In the genomic region with DNA sequence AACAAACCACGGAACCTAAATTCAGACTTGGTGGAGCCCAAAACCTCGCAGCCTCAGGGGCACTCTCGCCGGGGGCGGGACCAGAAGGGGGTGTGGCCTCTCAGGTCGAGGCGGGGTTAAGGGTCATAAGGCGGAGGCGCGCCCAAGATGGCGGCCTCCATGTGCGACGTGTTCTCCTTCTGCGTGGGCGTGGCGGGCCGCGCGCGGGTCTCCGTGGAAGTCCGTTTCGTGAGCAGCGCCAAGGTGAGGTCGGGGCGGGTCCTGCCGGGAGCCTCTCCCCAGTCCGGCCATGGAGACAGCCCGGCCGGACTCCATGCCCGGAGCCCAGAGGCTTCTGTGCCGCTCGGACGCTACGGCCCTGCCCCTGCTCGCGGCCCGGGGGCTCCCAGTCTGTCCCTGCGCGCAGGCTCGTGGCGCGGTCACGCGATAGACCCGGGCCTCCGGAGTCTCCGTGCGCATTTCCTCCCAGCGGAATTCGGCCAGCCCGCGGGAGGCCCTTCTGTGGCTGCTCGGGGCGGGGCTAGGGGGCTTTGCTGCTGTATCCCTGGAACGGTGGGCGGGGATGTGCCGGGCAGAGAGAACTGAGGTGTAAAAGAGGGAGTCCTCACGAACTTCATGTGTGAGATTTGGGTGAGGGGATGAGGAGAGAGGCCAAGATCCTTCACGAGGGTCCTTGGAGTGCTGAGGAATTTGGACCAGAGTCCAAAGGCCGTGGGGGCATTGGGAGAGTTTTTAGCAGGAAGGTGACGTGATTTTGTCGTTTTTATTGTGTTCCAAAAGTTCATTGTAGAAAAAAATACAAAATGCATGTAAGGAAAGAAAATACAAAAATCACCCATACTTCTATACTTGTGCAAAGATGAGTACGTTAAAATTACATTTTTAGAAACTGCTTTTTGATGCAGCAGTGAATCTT, we compare ENCODE assay signal across 9 cellular contexts. TPM values are rescaled to one million over a fixed set of nuclear protein-coding genes. Genes with fewer than 3 reads are reported as not detected.
DNase-seq lines count a peak whose midpoint lies in the region; ATAC-seq and TF ChIP-seq lines count a peak whose summit lies in the region.
"Had no signal": no experiment of that assay in that cellular context is flagged by ENCODE, and none has a peak within 500 bp of the region (broad histone marks: within the 10 kb centered on the region; RNA-seq: fewer than 3 reads in every experiment).

A gene (plus strand): TSS at position 126 of the 916 bp plus-strand sequence. CDS start 22 bp downstream, at position 148.

- TF ChIP-seq CTCF in colonic mucosa (IDR thresholded peaks at IDR 0.05) (no peak), left lung (IDR thresholded peaks at IDR 0.05) (no peak)

- peak within 1 kb of the TSS; percentile 29 for H3K27ac ChIP-seq in colonic mucosa
- peak within 1 kb of the TSS; percentile 53 to 64 for H3K27ac ChIP-seq in left lung
- H3K27ac ChIP-seq: epithelial cell of prostate had no signal

- H3K4me3 ChIP-seq in colonic mucosa (peak within 1 kb of the TSS; percentile 90), left lung (peak within 1 kb of the TSS; percentile 78 to 98)

- H3K4me1 ChIP-seq in colonic mucosa, result no peaks in the 10 kb centered on the region
- H3K4me1 ChIP-seq in left lung, result peaks cover 7 to 21% of the 10 kb centered on the region in 2 donors

- H3K9ac ChIP-seq in colonic mucosa (ENCODE audit: low read depth in 2 of 2, low read length in 2 of 2), result peak within 1 kb of the TSS; percentile 58 to 59

- H3K27me3 ChIP-seq in colonic mucosa, result no peaks in the 10 kb centered on the region
- no peaks in the 10 kb centered on the region for H3K27me3 ChIP-seq in left lung

- ATAC-seq in GM19035 (IDR thresholded peaks at IDR 0.05; ENCODE audit: unreplicated experiment), result peak; percentile 94
- peak; percentile 90 for ATAC-seq in HG03342 (IDR thresholded peaks at IDR 0.05; ENCODE audit: unreplicated experiment)
- peak; percentile 95 for ATAC-seq in left lung

- peak; percentile 63 to 73 for DNase-seq in AML-193 (lab: John Stamatoyannopoulos, UW)
- peak; percentile 15 for DNase-seq in NCI-H524 treated with DMSO at 0.1 percent for 48 hours (lab: John Stamatoyannopoulos, UW)
- peak; percentile 92 to 95 for DNase-seq in activated CD4-positive, alpha-beta T cell treated with anti-CD3 and anti-CD28 coated beads for 4 hours
- DNase-seq in colonic mucosa, result peak; percentile 93
- peak; percentile 85 to 93 for DNase-seq in left lung
- peak; percentile 91 to 93 for DNase-seq in stimulated activated CD4-positive, alpha-beta T cell treated with anti-CD3 and anti-CD28 coated beads, Interleukin-2, amount 100 ng/mL, for 48 hours

- H3K36me3 ChIP-seq in colonic mucosa (no peaks in the 10 kb centered on the region), left lung (peaks cover 0 to 10% of the 10 kb centered on the region in 2 donors)

- intact Hi-C loops in colonic mucosa (cut with DNase I), result no loop called here
- intact Hi-C loops in left lung (cut with DNase I), result no loop called here

- H3K9me3 ChIP-seq in colonic mucosa (no peaks in the 10 kb centered on the region), left lung (no peaks in the 10 kb centered on the region)

RNA-seq across cellular contexts. Expression of the gene that starts here (rescaled TPM):
- total RNA-seq in colonic mucosa, result 10 to 100 TPM in 1 of 2 donors, 1 to 10 TPM in 1; 9.4 to 18.9 TPM
- total RNA-seq in left lung, result 10 to 100 TPM; 12.1 to 18.0 TPM

Comparison
In these comparisons a context has a peak if more than half of its experiments do, and no peak if none do; other contexts are left out.
1. Peak in every context shown above with its lines: DNase-seq, ATAC-seq, H3K4me3 ChIP-seq and H3K27ac ChIP-seq.
2. DNase-seq: peak in every context shown above with its lines; median percentile 94 in activated CD4-positive, alpha-beta T cell treated with anti-CD3 and anti-CD28 coated beads for 4 hours; 93 in colonic mucosa; 92 in stimulated activated CD4-positive, alpha-beta T cell treated with anti-CD3 and anti-CD28 coated beads, Interleukin-2, amount 100 ng/mL, for 48 hours; 89 in left lung; 68 in AML-193; 15 in NCI-H524 treated with DMSO at 0.1 percent for 48 hours.